ENCODE assay signal across 8 cellular contexts in the genomic region with DNA sequence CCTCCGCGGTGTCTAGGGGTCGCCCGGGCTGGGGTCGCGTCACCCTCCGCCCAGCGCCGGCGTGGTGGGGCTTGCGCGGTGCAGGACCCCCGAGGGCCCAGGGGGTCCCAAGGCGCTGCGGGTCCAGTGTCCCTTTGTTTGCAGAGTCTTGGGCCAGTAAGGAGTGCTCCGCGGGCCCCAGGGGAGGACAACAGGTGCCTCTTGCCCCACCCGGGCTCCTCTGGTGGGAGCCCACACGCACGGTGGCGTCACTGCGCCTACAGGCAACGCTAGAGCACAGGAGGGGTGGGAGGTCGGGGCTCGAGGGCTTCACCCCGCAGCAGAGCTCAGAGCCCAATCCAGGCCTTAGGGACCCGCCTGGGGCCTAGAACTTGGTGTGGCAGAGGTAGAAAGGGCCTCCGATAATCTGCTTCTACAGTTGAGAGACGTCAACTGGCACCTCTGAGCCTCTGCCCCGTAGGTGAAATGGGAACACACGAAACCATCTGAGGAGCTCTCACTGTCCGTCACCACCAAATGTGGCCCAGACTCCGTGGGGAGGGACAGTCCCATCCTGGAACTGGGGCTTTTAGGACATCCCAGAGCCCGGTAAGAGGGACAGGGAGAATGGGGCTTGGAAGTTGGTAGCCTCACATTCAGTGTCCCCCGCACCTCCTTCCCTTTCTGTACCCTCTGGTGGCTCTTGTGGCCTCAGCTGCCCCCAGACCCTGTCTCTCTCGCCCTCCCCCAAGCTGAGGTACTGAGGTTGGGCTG. TPM values are rescaled to one million over a fixed set of nuclear protein-coding genes. Genes with fewer than 3 reads are reported as not detected.
A peak's percentile ranks its signal among the peaks of the same experiment; 100 is the strongest.
DNase-seq lines count a peak whose midpoint lies in the region; ATAC-seq, FAIRE-seq and TF ChIP-seq lines count a peak whose summit lies in the region.

No MANE protein-coding gene starts in this region.

- no peaks in the 10 kb centered on the region for H3K27me3 ChIP-seq in dorsolateral prefrontal cortex

- no peak for TF ChIP-seq CTCF in dorsolateral prefrontal cortex (IDR thresholded peaks at IDR 0.05 in 54 of 56, conservative IDR thresholded peaks at IDR 0.05 in 2 of 56; ENCODE audit: low read depth in 1 of 56, partially characterized antibody in 56 of 56)
- TF ChIP-seq CTCF in GM20000 (IDR thresholded peaks at IDR 0.05; ENCODE audit: extremely low read depth, missing control alignments): no peak

- no peaks in the 10 kb centered on the region for H3K36me3 Mint-ChIP-seq in natural killer cell treated with Interleukin-12 subunit alpha and Interleukin-12 subunit beta and Interleukin-15 and Interleukin-18, amount 100 ng/mL, for 72 hours

- H3K4me3 ChIP-seq in dorsolateral prefrontal cortex: peak overlapping the region; percentile 66 to 98 (median 89)

- H3K27ac ChIP-seq in dorsolateral prefrontal cortex: peak overlapping the region in 58 of 59 donors; percentile 39 to 97 (median 90)

- H3K27ac Mint-ChIP-seq in natural killer cell treated with Interleukin-12 subunit alpha and Interleukin-12 subunit beta and Interleukin-15 and Interleukin-18, amount 100 ng/mL, for 72 hours: peak overlapping the region; percentile 72 to 88

- intact Hi-C loops in dorsolateral prefrontal cortex (cut with DNase I): loop anchor here in 1 of 2 donors (10.0 kb wide), 3 partner anchors 97 to 227 kb away; partner anchors contain the start of genes CNNM4 and KANSL3

- no peaks in the 10 kb centered on the region for H3K27me3 Mint-ChIP-seq in natural killer cell treated with Interleukin-12 subunit alpha and Interleukin-12 subunit beta and Interleukin-15 and Interleukin-18, amount 100 ng/mL, for 72 hours

- FAIRE-seq in H54 (lab: Jason Lieb, UNC): no peak

- peak; percentile 1 for ATAC-seq in GM19324 (IDR thresholded peaks at IDR 0.05; ENCODE audit: low FRiP score, unreplicated experiment)
- ATAC-seq in activated CD4-positive, CD25-positive, alpha-beta regulatory T cell treated with anti-CD3 and anti-CD28 coated beads, Interleukin-2, amount 50 U/mL, for 24 hours: peak; percentile 9 to 10
- ATAC-seq in natural killer cell treated with Interleukin-12 subunit alpha and Interleukin-12 subunit beta and Interleukin-15 and Interleukin-18, amount 100 ng/mL, for 72 hours: peak in 1 of 2 donors; percentile 0
- ATAC-seq in GM18858 (IDR thresholded peaks at IDR 0.05; ENCODE audit: unreplicated experiment): no peak

- DNase-seq in dorsolateral prefrontal cortex (peak in 1 of 10 donors; percentile 41), MV-4-11 (lab: John Stamatoyannopoulos, UW) (no peak), H54 (ENCODE audit: insufficient read length, low spot score) (no peak), GM20000 (ENCODE audit: low spot score) (no peak)
- DNase-seq in natural killer cell treated with Interleukin-12 subunit alpha and Interleukin-12 subunit beta and Interleukin-15 and Interleukin-18, amount 100 ng/mL, for 72 hours (ENCODE audit: low spot score): no peak

- H3K9me3 Mint-ChIP-seq in natural killer cell treated with Interleukin-12 subunit alpha and Interleukin-12 subunit beta and Interleukin-15 and Interleukin-18, amount 100 ng/mL, for 72 hours: no peaks in the 10 kb centered on the region

- H3K4me3 Mint-ChIP-seq in natural killer cell treated with Interleukin-12 subunit alpha and Interleukin-12 subunit beta and Interleukin-15 and Interleukin-18, amount 100 ng/mL, for 72 hours: peak overlapping the region; percentile 85

- peaks cover 46 to 54% of the 10 kb centered on the region in 2 donors for H3K4me1 Mint-ChIP-seq in natural killer cell treated with Interleukin-12 subunit alpha and Interleukin-12 subunit beta and Interleukin-15 and Interleukin-18, amount 100 ng/mL, for 72 hours (ENCODE audit: low read depth in 2 of 2)

- no peak for TF ChIP-seq POLR2A in H54 (IDR thresholded peaks at IDR 0.05; ENCODE audit: low read depth, low read length)

RNA-seq across cellular contexts. Expression of gene ARID5A, which starts 1.4 kb away (rescaled TPM):
- total RNA-seq in dorsolateral prefrontal cortex: 10 to 100 TPM in 119 of 120 experiments, 1 to 10 TPM in 1; 9.3 to 61.4 (median 19.7) TPM
- 100 to 1,000 TPM in 1 of 2 donors, 10 to 100 TPM in 1; 81.4 to 115 TPM for total RNA-seq in natural killer cell treated with Interleukin-12 subunit alpha and Interleukin-12 subunit beta and Interleukin-15 and Interleukin-18, amount 100 ng/mL, for 72 hours

RNA-seq across cellular contexts. Expression of gene NEURL3, which starts 32.8 kb away (rescaled TPM):
- total RNA-seq in dorsolateral prefrontal cortex: 1 to 10 TPM in 43 of 120 experiments, under 1 TPM in 72, not detected in 5; 0.26 to 2.6 (median 0.84) TPM
- total RNA-seq in natural killer cell treated with Interleukin-12 subunit alpha and Interleukin-12 subunit beta and Interleukin-15 and Interleukin-18, amount 100 ng/mL, for 72 hours: under 1 TPM in 1 of 2 donors, not detected in 1; 0.64 TPM
